ENCODE assay signal across 1 cellular context in the genomic region with DNA sequence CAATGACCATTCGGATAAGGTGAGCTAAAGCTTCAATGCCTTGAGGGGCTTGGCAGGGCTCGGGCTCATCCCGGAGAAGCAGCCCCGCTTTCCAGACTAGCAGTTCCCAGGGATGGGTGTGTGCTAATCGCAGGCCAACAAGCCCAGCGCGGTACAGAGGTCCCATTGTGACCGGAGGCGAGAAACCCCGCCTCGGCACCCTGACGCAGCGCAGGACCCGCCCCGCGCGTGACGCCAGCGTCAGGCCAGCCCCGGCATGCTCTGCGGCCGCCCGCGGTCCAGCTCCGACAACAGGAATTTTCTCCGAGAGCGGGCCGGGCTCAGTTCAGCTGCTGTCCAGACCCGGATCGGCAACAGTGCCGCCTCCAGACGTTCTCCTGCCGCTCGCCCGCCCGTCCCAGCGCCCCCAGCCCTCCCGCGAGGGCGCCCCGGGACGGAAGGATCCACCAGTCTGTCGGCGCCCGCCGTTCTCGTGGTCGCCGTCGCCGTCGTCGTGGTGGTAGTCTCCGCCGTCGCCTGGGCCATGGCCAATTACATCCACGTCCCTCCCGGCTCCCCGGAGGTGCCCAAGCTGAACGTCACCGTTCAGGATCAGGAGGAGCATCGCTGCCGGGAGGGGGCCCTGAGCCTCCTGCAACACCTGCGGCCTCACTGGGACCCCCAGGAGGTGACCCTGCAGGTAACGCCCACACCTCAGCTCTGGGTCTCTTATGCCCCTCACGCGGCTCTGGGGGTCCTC.
TF ChIP-seq lines count a peak whose summit lies in the region.

A gene with protein sequence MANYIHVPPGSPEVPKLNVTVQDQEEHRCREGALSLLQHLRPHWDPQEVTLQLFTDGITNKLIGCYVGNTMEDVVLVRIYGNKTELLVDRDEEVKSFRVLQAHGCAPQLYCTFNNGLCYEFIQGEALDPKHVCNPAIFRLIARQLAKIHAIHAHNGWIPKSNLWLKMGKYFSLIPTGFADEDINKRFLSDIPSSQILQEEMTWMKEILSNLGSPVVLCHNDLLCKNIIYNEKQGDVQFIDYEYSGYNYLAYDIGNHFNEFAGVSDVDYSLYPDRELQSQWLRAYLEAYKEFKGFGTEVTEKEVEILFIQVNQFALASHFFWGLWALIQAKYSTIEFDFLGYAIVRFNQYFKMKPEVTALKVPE (plus strand): TSS at position 264 of the 739 bp plus-strand sequence. CDS start 260 bp downstream, at position 524.

TF ChIP-seq in HEK293, 187 proteins besides CTCF, POLR2A, EP300 and RAD21 (continued from another document):
- TF ChIP-seq ZNF792 (tag by site-specific recombination; IDR thresholded peaks at IDR 0.05) (no peak), ZNF623 (tag by site-specific recombination; IDR thresholded peaks at IDR 0.05) (no peak), ZNF335 (tag by site-specific recombination; conservative IDR thresholded peaks at IDR 0.05) (no peak), ZFP3 (tag by site-specific recombination; IDR thresholded peaks at IDR 0.05; ENCODE audit: low read depth) (no peak), ZNF48 (tag by site-specific recombination; IDR thresholded peaks at IDR 0.05) (no peak), RBAK (tag by site-specific recombination; IDR thresholded peaks at IDR 0.05) (no peak), FEZF1 (tag by site-specific recombination; IDR thresholded peaks at IDR 0.05) (no peak), ZNF561 (tag by site-specific recombination; IDR thresholded peaks at IDR 0.05; ENCODE audit: borderline replicate concordance) (peak; percentile 53; the same call in 1 of the 2 replicates), ZNF169 (tag by site-specific recombination; IDR thresholded peaks at IDR 0.05) (no peak), ZNF157 (tag by site-specific recombination; IDR thresholded peaks at IDR 0.05) (no peak), ZNF560 (tag by site-specific recombination; IDR thresholded peaks at IDR 0.05; ENCODE audit: borderline replicate concordance) (no peak), GLIS2 (tag by site-specific recombination; IDR thresholded peaks at IDR 0.05) (peak; percentile 88; the same call in 1 of the 2 replicates), MZF1 (tag by site-specific recombination; IDR thresholded peaks at IDR 0.05; ENCODE audit: borderline replicate concordance) (no peak), BCL11B (tag by site-specific recombination; IDR thresholded peaks at IDR 0.05; ENCODE audit: low read depth) (no peak), YY1 (tag by site-specific recombination; IDR thresholded peaks at IDR 0.05) (peak; percentile 47; the same call in 1 of the 2 replicates), ZNF16 (tag by site-specific recombination; IDR thresholded peaks at IDR 0.05; ENCODE audit: low read depth) (no peak)
